ENCODE assay signal across 16 cellular contexts in the genomic region with DNA sequence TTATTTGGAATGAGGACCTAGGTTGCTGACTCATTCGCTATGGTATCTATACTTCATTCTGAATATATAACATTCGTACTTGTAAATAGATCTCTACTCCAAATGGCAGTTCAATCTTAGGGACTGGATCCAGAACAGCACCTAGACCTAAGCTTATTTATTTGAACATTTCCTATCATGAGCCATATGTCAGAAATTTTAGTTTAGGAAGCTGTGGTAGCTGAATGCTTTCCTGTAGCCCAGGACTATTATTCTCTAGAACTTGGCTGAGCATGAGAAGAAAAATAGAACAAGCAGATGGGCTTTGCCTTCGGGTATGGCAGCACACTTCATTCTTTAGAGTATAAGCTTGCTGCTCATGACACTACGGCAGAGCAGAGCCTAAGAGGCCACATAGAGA.
DNase-seq lines count a peak whose midpoint lies in the region; ATAC-seq and TF ChIP-seq lines count a peak whose summit lies in the region.
"Had no signal": no experiment of that assay in that cellular context is flagged by ENCODE, and none has a peak within 500 bp of the region (broad histone marks: within the 10 kb centered on the region; RNA-seq: fewer than 3 reads in every experiment).

No MANE protein-coding gene starts in this region.

- H3K9ac ChIP-seq in HCT116 (ENCODE audit: low read length) (no peak overlapping the region), MM.1S (ENCODE audit: low read length) (no peak overlapping the region)
- H3K9ac ChIP-seq: KMS-11 had no signal

- H3K27me3 ChIP-seq in HCT116 (ENCODE audit: insufficient read depth, low read length) (no peaks in the 10 kb centered on the region), MM.1S (replicated peaks; ENCODE audit: insufficient read depth, low read length) (no peaks in the 10 kb centered on the region), dorsolateral prefrontal cortex (no peaks in the 10 kb centered on the region)
- H3K27me3 ChIP-seq: SJSA1 had no signal

- RAD21 ChIA-PET in HCT116 (lab: Charles Lee; ENCODE audit: low non-redundant PET in 1 of 2, low total read pairs in 2 of 2, uncharacterized antibody in 2 of 2, unreplicated experiment in 2 of 2) = no interaction called here

- H3K79me2 ChIP-seq in HCT116 (ENCODE audit: insufficient read depth, low read length) (no peaks in the 10 kb centered on the region), MM.1S (ENCODE audit: low read length) (no peaks in the 10 kb centered on the region)

- DNase-seq in HCT116 (ENCODE audit: low read depth, low spot score) (no peak), NCI-H446 (lab: John Stamatoyannopoulos, UW) (peak; percentile 79 to 94), glomerular endothelial cell (ENCODE audit: extremely low read depth, low read depth, low spot score) (peak; percentile 9), MM.1S (no peak), dorsolateral prefrontal cortex (no peak)
- DNase-seq: Calu3, NCI-H1092, NCI-H1417 treated with DMSO at 0.1 percent for 48 hours, NCI-H1930, NCI-H526 treated with DMSO at 0.1 percent for 48 hours, Right ventricle myocardium superior, RPMI8226 had no signal

- no peak for TF ChIP-seq POLR2A in HCT116 (IDR thresholded peaks at IDR 0.05; ENCODE audit: borderline replicate concordance, extremely low read depth, insufficient read depth, insufficient read length)

- H3K9me3 ChIP-seq in HCT116 (ENCODE audit: control insufficient read depth in 1 of 2, insufficient read depth in 1 of 2, low read depth in 1 of 2, low read length in 2 of 2) = no peaks in the 10 kb centered on the region
- no peaks in the 10 kb centered on the region for H3K9me3 ChIP-seq in MM.1S (replicated peaks; ENCODE audit: insufficient read depth, low read length)
- H3K9me3 ChIP-seq: SJSA1 had no signal

- H3K9me2 ChIP-seq in HCT116 (ENCODE audit: insufficient read depth) (no peaks in the 10 kb centered on the region), MM.1S (replicated peaks; ENCODE audit: insufficient read depth, low read length) (no peaks in the 10 kb centered on the region)

- no peaks in the 10 kb centered on the region for H3F3A ChIP-seq in MM.1S (ENCODE audit: insufficient read depth, low read length)

- POLR2A ChIA-PET in HCT116 (lab: Charles Lee) = no interaction called here

- H3K4me2 ChIP-seq in HCT116 (ENCODE audit: low read length) = no peak overlapping the region; the same call in 1 of the 2 replicates
- H3K4me2 ChIP-seq in MM.1S (ENCODE audit: low read depth, low read length) = no peak overlapping the region
- H3K4me2 ChIP-seq: KMS-11 had no signal

- BruUV-seq in HCT116 (replicated peaks; lab: Mats Ljungman, UMichigan) = no TSS peak

- H3K36me3 ChIP-seq in HCT116 (ENCODE audit: control insufficient read depth in 1 of 2, insufficient read depth in 2 of 2, low read length in 2 of 2) (no peaks in the 10 kb centered on the region), MM.1S (replicated peaks; ENCODE audit: insufficient read depth, low read length) (no peaks in the 10 kb centered on the region)
- H3K36me3 ChIP-seq: SJSA1 had no signal

- H4K20me1 ChIP-seq in HCT116 (ENCODE audit: insufficient read depth) (no peaks in the 10 kb centered on the region), MM.1S (ENCODE audit: insufficient read depth, low read length) (no peaks in the 10 kb centered on the region)

- H2AFZ ChIP-seq in HCT116 (ENCODE audit: low read depth, low read length, poor library complexity, severe bottlenecking) (peak overlapping the region; percentile 17), MM.1S (ENCODE audit: low read length) (no peak overlapping the region)

- H3K27ac ChIP-seq in HCT116 (ENCODE audit: low read depth, low read length) = no peak overlapping the region
- H3K27ac ChIP-seq in MM.1S (ENCODE audit: low read length) = no peak overlapping the region
- peak overlapping the region in 21 of 59 donors; percentile 3 to 74 (median 30) for H3K27ac ChIP-seq in dorsolateral prefrontal cortex
- H3K27ac ChIP-seq: KMS-11, SJSA1 had no signal

- no peak for TF ChIP-seq RAD21 in HCT116 (IDR thresholded peaks at IDR 0.05; ENCODE audit: low read depth)

- ATAC-seq in HCT116 (no peak), HG03571 (IDR thresholded peaks at IDR 0.05; ENCODE audit: unreplicated experiment) (no peak), GM21528 (IDR thresholded peaks at IDR 0.05; ENCODE audit: low FRiP score, unreplicated experiment) (no peak)

- CTCF ChIA-PET in HCT116 (lab: Charles Lee) = no interaction called here

- H3K4me3 ChIP-seq in HCT116 (replicated peaks in 1 of 2; ENCODE audit: low read depth in 1 of 2, low read length in 2 of 2) = no peak overlapping the region
- no peak overlapping the region for H3K4me3 ChIP-seq in MM.1S (ENCODE audit: low read length)
- no peak overlapping the region for H3K4me3 ChIP-seq in dorsolateral prefrontal cortex
- H3K4me3 ChIP-seq: SJSA1 had no signal

- H3K4me1 ChIP-seq in HCT116 (ENCODE audit: control insufficient read depth in 1 of 2, insufficient read depth in 2 of 2, low read length in 2 of 2) = peaks cover 0 to 6% of the 10 kb centered on the region in 2 experiments; a peak in 1 of 4 replicates
- H3K4me1 ChIP-seq in MM.1S (ENCODE audit: low read length) = no peaks in the 10 kb centered on the region
- H3K4me1 ChIP-seq: SJSA1 had no signal

- TF ChIP-seq CTCF in HCT116 (IDR thresholded peaks at IDR 0.05 in 2 of 3, conservative IDR thresholded peaks at IDR 0.05 in 1 of 3; ENCODE audit: borderline replicate concordance in 1 of 3, insufficient read depth in 1 of 3, low read depth in 2 of 3, low read length in 2 of 3) (no peak), MM.1S (IDR thresholded peaks at IDR 0.05; ENCODE audit: low read length) (no peak), dorsolateral prefrontal cortex (IDR thresholded peaks at IDR 0.05 in 54 of 56, conservative IDR thresholded peaks at IDR 0.05 in 2 of 56; ENCODE audit: low read depth in 1 of 56, partially characterized antibody in 56 of 56) (no peak)

- intact Hi-C loops in HCT116 (cut with micrococcal nuclease) (no loop called here), dorsolateral prefrontal cortex (cut with DNase I) (no loop called here)

TF ChIP-seq in HCT116, 20 proteins besides CTCF, POLR2A, EP300 and RAD21:
- TF ChIP-seq EZH2 (IDR thresholded peaks at IDR 0.05) (no peak), YY1 (IDR thresholded peaks at IDR 0.05; ENCODE audit: extremely low read depth, insufficient replicate concordance, low read depth, low read length) (no peak), TCF7L2 (IDR thresholded peaks at IDR 0.05; ENCODE audit: borderline replicate concordance, extremely low read depth, insufficient read depth, insufficient read length) (no peak)
- TF ChIP-seq, protein P1, sequence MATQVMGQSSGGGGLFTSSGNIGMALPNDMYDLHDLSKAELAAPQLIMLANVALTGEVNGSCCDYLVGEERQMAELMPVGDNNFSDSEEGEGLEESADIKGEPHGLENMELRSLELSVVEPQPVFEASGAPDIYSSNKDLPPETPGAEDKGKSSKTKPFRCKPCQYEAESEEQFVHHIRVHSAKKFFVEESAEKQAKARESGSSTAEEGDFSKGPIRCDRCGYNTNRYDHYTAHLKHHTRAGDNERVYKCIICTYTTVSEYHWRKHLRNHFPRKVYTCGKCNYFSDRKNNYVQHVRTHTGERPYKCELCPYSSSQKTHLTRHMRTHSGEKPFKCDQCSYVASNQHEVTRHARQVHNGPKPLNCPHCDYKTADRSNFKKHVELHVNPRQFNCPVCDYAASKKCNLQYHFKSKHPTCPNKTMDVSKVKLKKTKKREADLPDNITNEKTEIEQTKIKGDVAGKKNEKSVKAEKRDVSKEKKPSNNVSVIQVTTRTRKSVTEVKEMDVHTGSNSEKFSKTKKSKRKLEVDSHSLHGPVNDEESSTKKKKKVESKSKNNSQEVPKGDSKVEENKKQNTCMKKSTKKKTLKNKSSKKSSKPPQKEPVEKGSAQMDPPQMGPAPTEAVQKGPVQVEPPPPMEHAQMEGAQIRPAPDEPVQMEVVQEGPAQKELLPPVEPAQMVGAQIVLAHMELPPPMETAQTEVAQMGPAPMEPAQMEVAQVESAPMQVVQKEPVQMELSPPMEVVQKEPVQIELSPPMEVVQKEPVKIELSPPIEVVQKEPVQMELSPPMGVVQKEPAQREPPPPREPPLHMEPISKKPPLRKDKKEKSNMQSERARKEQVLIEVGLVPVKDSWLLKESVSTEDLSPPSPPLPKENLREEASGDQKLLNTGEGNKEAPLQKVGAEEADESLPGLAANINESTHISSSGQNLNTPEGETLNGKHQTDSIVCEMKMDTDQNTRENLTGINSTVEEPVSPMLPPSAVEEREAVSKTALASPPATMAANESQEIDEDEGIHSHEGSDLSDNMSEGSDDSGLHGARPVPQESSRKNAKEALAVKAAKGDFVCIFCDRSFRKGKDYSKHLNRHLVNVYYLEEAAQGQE (IDR thresholded peaks at IDR 0.05; ENCODE audit: low read depth) = no peak
- TF ChIP-seq, protein P2, sequence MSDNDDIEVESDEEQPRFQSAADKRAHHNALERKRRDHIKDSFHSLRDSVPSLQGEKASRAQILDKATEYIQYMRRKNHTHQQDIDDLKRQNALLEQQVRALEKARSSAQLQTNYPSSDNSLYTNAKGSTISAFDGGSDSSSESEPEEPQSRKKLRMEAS (IDR thresholded peaks at IDR 0.05) = no peak

Comparison
In these comparisons a context has a peak if more than half of its experiments do, and no peak if none do; other contexts are left out.
1. DNase-seq: peak in NCI-H446 (2 of 2) and glomerular endothelial cell (single experiment); none in HCT116 (single experiment), MM.1S (single experiment) and dorsolateral prefrontal cortex (0 of 10).